ENCODE assay signal across 13 cellular contexts in genomic region chr3:70989174-70989573, GRCh38.
DNase-seq lines count a peak whose midpoint lies in the region; ATAC-seq, FAIRE-seq and TF ChIP-seq lines count a peak whose summit lies in the region.
"Had no signal": no experiment of that assay in that cellular context is flagged by ENCODE, and none has a peak within 500 bp of the region (broad histone marks: within the 10 kb centered on the region; RNA-seq: fewer than 3 reads in every experiment).

No MANE protein-coding gene starts in this region.

- peaks cover 0 to 34% of the 10 kb centered on the region in 2 donors for H3K4me1 ChIP-seq in left lung

- H3K27me3 Mint-ChIP-seq in activated CD8-positive, alpha-beta T cell treated with anti-CD3 and anti-CD28 coated beads for 36 hours, result no peaks in the 10 kb centered on the region
- no peaks in the 10 kb centered on the region for H3K27me3 Mint-ChIP-seq in activated CD8-positive, alpha-beta T cell treated with anti-CD3 and anti-CD28 coated beads, Interleukin-2, amount 10 ng/mL, durations not matched to agents 7 days and 5 days (ENCODE audit: low read depth)
- H3K27me3 Mint-ChIP-seq in CD14-positive monocyte (ENCODE audit: low read depth in 3 of 3), result no peaks in the 10 kb centered on the region
- H3K27me3 Mint-ChIP-seq: activated CD4-positive, alpha-beta T cell treated with anti-CD3 and anti-CD28 coated beads for 36 hours had no signal

- CTCF ChIA-PET in activated CD8-positive, alpha-beta T cell treated with anti-CD3 and anti-CD28 coated beads for 36 hours (lab: Charles Lee), result interaction anchor here (1.3 to 1.7 kb wide), 3 partner anchors 12 to 18 kb away, joined by 4 read pairs; no protein-coding TSS in a partner anchor
- CTCF ChIA-PET in activated CD8-positive, alpha-beta T cell treated with anti-CD3 and anti-CD28 coated beads, Interleukin-2, amount 10 ng/mL, durations not matched to agents 7 days and 5 days (lab: Charles Lee), result interaction anchor here (1.2 to 1.7 kb wide), 2 partner anchors 80 to 88 kb away, joined by 3 to 4 read pairs; no protein-coding TSS in a partner anchor

- H3K27ac ChIP-seq in left lung, result peak overlapping the region in 1 of 2 donors; percentile 55
- H3K27ac ChIP-seq: hepatocyte had no signal

- H3K36me3 ChIP-seq in bronchial epithelial cell (ENCODE audit: control insufficient read depth, insufficient read depth, low read length), result peaks cover 6% of the 10 kb centered on the region
- H3K36me3 ChIP-seq in left lung, result peaks cover 0 to 52% of the 10 kb centered on the region in 2 donors

- no peak overlapping the region for H3K4me3 ChIP-seq in bronchial epithelial cell (ENCODE audit: low read depth, low read length)
- H3K4me3 ChIP-seq in left lung, result no peak overlapping the region
- H3K4me3 ChIP-seq: adrenal gland, hepatocyte had no signal

- no peak for DNase-seq in activated CD8-positive, alpha-beta T cell treated with anti-CD3 and anti-CD28 coated beads for 36 hours
- DNase-seq in activated CD8-positive, alpha-beta T cell treated with anti-CD3 and anti-CD28 coated beads, Interleukin-2, amount 10 ng/mL, durations not matched to agents 7 days and 5 days, result no peak
- DNase-seq in bronchial epithelial cell (ENCODE audit: low read depth) (peak; percentile 35), left lung (no peak), urothelium cell line (ENCODE audit: low spot score) (peak; percentile 27), CD14-positive monocyte (ENCODE audit: low spot score) (no peak), T1000 (lab: John Stamatoyannopoulos, UW) (no peak)
- DNase-seq in activated effector memory CD4-positive, alpha-beta T cell treated with anti-CD3 and anti-CD28 coated beads, Interleukin-2, amount 50 U/mL, for 16 hours, result no peak
- DNase-seq: activated CD4-positive, alpha-beta T cell treated with anti-CD3 and anti-CD28 coated beads for 36 hours; adrenal gland; NCI-H1048 had no signal

- H3K27me3 ChIP-seq in bronchial epithelial cell (ENCODE audit: control insufficient read depth, insufficient read depth, low read length) (no peaks in the 10 kb centered on the region), left lung (no peaks in the 10 kb centered on the region)
- H3K27me3 ChIP-seq: adrenal gland, hepatocyte had no signal

- no peak overlapping the region for H3K4me3 Mint-ChIP-seq in activated CD8-positive, alpha-beta T cell treated with anti-CD3 and anti-CD28 coated beads for 36 hours
- H3K4me3 Mint-ChIP-seq in activated CD8-positive, alpha-beta T cell treated with anti-CD3 and anti-CD28 coated beads, Interleukin-2, amount 10 ng/mL, durations not matched to agents 7 days and 5 days, result no peak overlapping the region
- H3K4me3 Mint-ChIP-seq in CD14-positive monocyte, result no peak overlapping the region
- H3K4me3 Mint-ChIP-seq: activated CD4-positive, alpha-beta T cell treated with anti-CD3 and anti-CD28 coated beads for 36 hours had no signal

- intact Hi-C loops in activated CD8-positive, alpha-beta T cell treated with anti-CD3 and anti-CD28 coated beads for 36 hours (cut with micrococcal nuclease), result no loop called here
- intact Hi-C loops in left lung (cut with DNase I) (no loop called here), CD14-positive monocyte (cut with micrococcal nuclease) (no loop called here)

- no peaks in the 10 kb centered on the region for H3K9me3 ChIP-seq in left lung
- H3K9me3 ChIP-seq: adrenal gland had no signal

- H3K36me3 Mint-ChIP-seq in activated CD8-positive, alpha-beta T cell treated with anti-CD3 and anti-CD28 coated beads for 36 hours (ENCODE audit: low read depth), result peaks cover 78% of the 10 kb centered on the region
- H3K36me3 Mint-ChIP-seq in activated CD8-positive, alpha-beta T cell treated with anti-CD3 and anti-CD28 coated beads, Interleukin-2, amount 10 ng/mL, durations not matched to agents 7 days and 5 days (ENCODE audit: low read depth), result peaks cover 89% of the 10 kb centered on the region
- H3K36me3 Mint-ChIP-seq in CD14-positive monocyte, result peaks cover 57 to 68% of the 10 kb centered on the region in 2 donors

- H3K27ac Mint-ChIP-seq in activated CD8-positive, alpha-beta T cell treated with anti-CD3 and anti-CD28 coated beads for 36 hours, result peak overlapping the region; percentile 83
- no peak overlapping the region for H3K27ac Mint-ChIP-seq in activated CD8-positive, alpha-beta T cell treated with anti-CD3 and anti-CD28 coated beads, Interleukin-2, amount 10 ng/mL, durations not matched to agents 7 days and 5 days
- no peak overlapping the region for H3K27ac Mint-ChIP-seq in CD14-positive monocyte

- no peaks in the 10 kb centered on the region for H3K9me3 Mint-ChIP-seq in activated CD8-positive, alpha-beta T cell treated with anti-CD3 and anti-CD28 coated beads for 36 hours
- H3K9me3 Mint-ChIP-seq in activated CD8-positive, alpha-beta T cell treated with anti-CD3 and anti-CD28 coated beads, Interleukin-2, amount 10 ng/mL, durations not matched to agents 7 days and 5 days (ENCODE audit: insufficient read depth), result no peaks in the 10 kb centered on the region
- no peaks in the 10 kb centered on the region for H3K9me3 Mint-ChIP-seq in CD14-positive monocyte

- POLR2A ChIA-PET in activated CD8-positive, alpha-beta T cell treated with anti-CD3 and anti-CD28 coated beads for 36 hours (lab: Charles Lee), result interaction anchor here (0.6 kb wide), 1 partner anchor 9 kb away, joined by 3 read pairs; no protein-coding TSS in a partner anchor
- POLR2A ChIA-PET in activated CD8-positive, alpha-beta T cell treated with anti-CD3 and anti-CD28 coated beads, Interleukin-2, amount 10 ng/mL, durations not matched to agents 7 days and 5 days (lab: Charles Lee), result no interaction called here

- no peak for TF ChIP-seq CTCF in activated CD8-positive, alpha-beta T cell treated with anti-CD3 and anti-CD28 coated beads for 36 hours (IDR thresholded peaks at IDR 0.05)
- TF ChIP-seq CTCF in bronchial epithelial cell (IDR thresholded peaks at IDR 0.05; ENCODE audit: insufficient read depth, low read length, severe bottlenecking) (no peak), left lung (IDR thresholded peaks at IDR 0.05) (no peak), CD14-positive monocyte (IDR thresholded peaks at IDR 0.05) (no peak)

- H3K4me1 Mint-ChIP-seq in activated CD8-positive, alpha-beta T cell treated with anti-CD3 and anti-CD28 coated beads for 36 hours (ENCODE audit: low read depth), result peaks cover 65% of the 10 kb centered on the region
- peaks cover 38% of the 10 kb centered on the region for H3K4me1 Mint-ChIP-seq in activated CD8-positive, alpha-beta T cell treated with anti-CD3 and anti-CD28 coated beads, Interleukin-2, amount 10 ng/mL, durations not matched to agents 7 days and 5 days (ENCODE audit: low read depth)
- H3K4me1 Mint-ChIP-seq in CD14-positive monocyte, result no peaks in the 10 kb centered on the region

- no peak for ATAC-seq in activated CD8-positive, alpha-beta T cell treated with anti-CD3 and anti-CD28 coated beads for 36 hours
- ATAC-seq in activated CD8-positive, alpha-beta T cell treated with anti-CD3 and anti-CD28 coated beads, Interleukin-2, amount 10 ng/mL, durations not matched to agents 7 days and 5 days, result no peak
- ATAC-seq in left lung, result peak; percentile 52
- ATAC-seq: activated CD4-positive, alpha-beta T cell treated with anti-CD3 and anti-CD28 coated beads for 36 hours had no signal

- FAIRE-seq in bronchial epithelial cell (lab: Jason Lieb, UNC), result no peak
- FAIRE-seq in urothelium cell line (lab: Jason Lieb, UNC), result no peak
- FAIRE-seq: GM12891 had no signal

Comparison
In these comparisons a context has a peak if more than half of its experiments do, and no peak if none do; other contexts are left out.
1. DNase-seq: peak in bronchial epithelial cell (single experiment) and urothelium cell line (single experiment); none in activated CD8-positive, alpha-beta T cell treated with anti-CD3 and anti-CD28 coated beads for 36 hours (single experiment), activated CD8-positive, alpha-beta T cell treated with anti-CD3 and anti-CD28 coated beads, Interleukin-2, amount 10 ng/mL, durations not matched to agents 7 days and 5 days (single experiment), left lung (0 of 2), CD14-positive monocyte (single experiment), T1000 (single experiment) and activated effector memory CD4-positive, alpha-beta T cell treated with anti-CD3 and anti-CD28 coated beads, Interleukin-2, amount 50 U/mL, for 16 hours (single experiment).